In the genomic region with DNA sequence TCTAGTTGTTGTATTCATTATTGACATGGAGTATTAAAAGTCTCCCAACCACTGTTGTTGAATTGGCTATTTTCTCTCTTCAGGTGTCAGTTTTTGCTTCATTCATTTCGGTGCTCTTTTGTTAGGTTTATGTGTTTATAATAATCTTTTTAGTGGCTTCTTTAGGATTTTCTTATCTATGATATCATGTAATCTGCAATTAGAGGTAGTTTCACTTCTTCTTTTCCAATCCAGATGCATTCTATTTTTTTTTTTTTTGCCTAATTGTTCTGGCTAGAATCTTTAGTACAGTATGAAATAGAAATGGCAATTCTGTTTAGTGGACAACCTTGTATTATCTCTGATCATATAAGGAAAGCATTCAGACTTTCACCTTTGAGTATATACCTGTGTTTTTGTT, we compare ENCODE assay signal across 20 cellular contexts. TPM values are rescaled to one million over a fixed set of nuclear protein-coding genes. Genes with fewer than 3 reads are reported as not detected.
DNase-seq lines count a peak whose midpoint lies in the region; ATAC-seq, FAIRE-seq and TF ChIP-seq lines count a peak whose summit lies in the region.
"Had no signal": no experiment of that assay in that cellular context is flagged by ENCODE, and none has a peak within 500 bp of the region (broad histone marks: within the 10 kb centered on the region; RNA-seq: fewer than 3 reads in every experiment).

No MANE protein-coding gene starts in this region.

- no peaks in the 10 kb centered on the region for H3K9me3 Mint-ChIP-seq in Calu3 (ENCODE audit: low read depth, unreplicated experiment)

- H3K27me3 Mint-ChIP-seq in Calu3 (ENCODE audit: unreplicated experiment): no peaks in the 10 kb centered on the region

- no peaks in the 10 kb centered on the region for H4K20me1 ChIP-seq in DOHH2 (ENCODE audit: control insufficient read depth, insufficient read depth, low read depth, low read length)
- H4K20me1 ChIP-seq in MM.1S (ENCODE audit: insufficient read depth, low read length): peaks cover 7% of the 10 kb centered on the region; the same call in 1 of the 2 replicates

- no peak overlapping the region for H3K9ac ChIP-seq in MM.1S (ENCODE audit: low read length)

- peaks cover 5% of the 10 kb centered on the region for H3K36me3 Mint-ChIP-seq in Calu3 (ENCODE audit: insufficient read depth, unreplicated experiment)

- TF ChIP-seq CTCF in DOHH2 (IDR thresholded peaks at IDR 0.05; ENCODE audit: low read depth, low read length, poor library complexity, severe bottlenecking) (no peak), MM.1S (IDR thresholded peaks at IDR 0.05; ENCODE audit: low read length) (no peak), Calu3 (IDR thresholded peaks at IDR 0.05; ENCODE audit: unreplicated experiment) (no peak)

- H3K27ac ChIP-seq in DOHH2 (ENCODE audit: low read depth, low read length) (peak overlapping the region; percentile 88), MM.1S (ENCODE audit: low read length) (peak overlapping the region; percentile 14; the same call in 1 of the 2 replicates)
- H3K27ac ChIP-seq: C4-2B, heart left ventricle, transverse colon had no signal

- peaks cover 98% of the 10 kb centered on the region for H3K4me1 ChIP-seq in DOHH2 (ENCODE audit: control insufficient read depth, low read length)
- H3K4me1 ChIP-seq in MM.1S (ENCODE audit: low read length): peaks cover 5% of the 10 kb centered on the region; the same call in 1 of the 2 replicates

- H3K36me3 ChIP-seq in DOHH2 (ENCODE audit: control insufficient read depth, low read length) (peaks cover 51% of the 10 kb centered on the region), MM.1S (replicated peaks; ENCODE audit: insufficient read depth, low read length) (no peaks in the 10 kb centered on the region)
- H3K36me3 ChIP-seq: heart left ventricle, transverse colon had no signal

- H3K9me3 ChIP-seq in DOHH2 (ENCODE audit: control insufficient read depth, insufficient read depth, low read length): no peaks in the 10 kb centered on the region
- no peaks in the 10 kb centered on the region for H3K9me3 ChIP-seq in MM.1S (replicated peaks; ENCODE audit: insufficient read depth, low read length)
- H3K9me3 ChIP-seq: transverse colon had no signal

- H3K4me2 ChIP-seq in DOHH2 (ENCODE audit: low read length) (peak overlapping the region; percentile 56), MM.1S (ENCODE audit: low read depth, low read length) (peak overlapping the region; percentile 18; the same call in 1 of the 2 replicates)

- intact Hi-C loops in left colon (cut with DNase I, micrococcal nuclease): no loop called here
- intact Hi-C loops in Calu3 (cut with micrococcal nuclease; ENCODE audit: unreplicated experiment): no loop called here

- H3K27me3 ChIP-seq in DOHH2 (ENCODE audit: control insufficient read depth, low read length) (no peaks in the 10 kb centered on the region), MM.1S (replicated peaks; ENCODE audit: insufficient read depth, low read length) (no peaks in the 10 kb centered on the region)
- H3K27me3 ChIP-seq: heart left ventricle, transverse colon had no signal

- H3K4me3 ChIP-seq in DOHH2 (ENCODE audit: low read length): peak overlapping the region; percentile 41
- H3K4me3 ChIP-seq in MM.1S (ENCODE audit: low read length): no peak overlapping the region
- H3K4me3 ChIP-seq: heart left ventricle, transverse colon had no signal

- peaks cover 9% of the 10 kb centered on the region for H3K4me1 Mint-ChIP-seq in Calu3 (ENCODE audit: low read depth, unreplicated experiment)

- no TSS peak for BruUV-seq in Calu3 (replicated peaks; lab: Mats Ljungman, UMichigan)

- H3K4me3 Mint-ChIP-seq in Calu3 (ENCODE audit: low read depth, unreplicated experiment): no peak overlapping the region
- H3K4me3 Mint-ChIP-seq: nephron had no signal

- ATAC-seq in GM19043 (IDR thresholded peaks at IDR 0.05; ENCODE audit: low read depth, unreplicated experiment) (peak; percentile 49), left colon (no peak)
- ATAC-seq: activated CD4-positive, CD25-positive, alpha-beta regulatory T cell treated with anti-CD3 and anti-CD28 coated beads, Interleukin-2, amount 50 U/mL, for 24 hours; heart left ventricle; HepG2; right cardiac atrium had no signal

- peaks cover 98% of the 10 kb centered on the region for H3K79me2 ChIP-seq in DOHH2 (ENCODE audit: control insufficient read depth, low read length)
- H3K79me2 ChIP-seq in MM.1S (ENCODE audit: low read length): peaks cover 96% of the 10 kb centered on the region

- DNase-seq in MM.1S: no peak
- DNase-seq in left colon: no peak
- no peak for DNase-seq in activated naive CD4-positive, alpha-beta T cell treated with anti-CD3 and anti-CD28 coated beads, Interleukin-2, amount 50 U/mL, for 16 hours
- no peak for DNase-seq in central memory CD4-positive, alpha-beta T cell
- DNase-seq in Calu3: no peak
- DNase-seq: cortex of kidney, heart left ventricle, kidney glomerular epithelial cell, NCI-H1417 treated with DMSO at 0.1 percent for 48 hours, NCI-H345, right cardiac atrium, transverse colon had no signal

- CTCF ChIA-PET in Calu3 (lab: Charles Lee): no interaction called here

- H2AFZ ChIP-seq in MM.1S (ENCODE audit: low read length): no peak overlapping the region

- H3F3A ChIP-seq in DOHH2 (ENCODE audit: control insufficient read depth, insufficient read depth) (peaks cover 29% of the 10 kb centered on the region), MM.1S (ENCODE audit: insufficient read depth, low read length) (no peaks in the 10 kb centered on the region)

- H3K9me2 ChIP-seq in DOHH2 (replicated peaks; ENCODE audit: control insufficient read depth, low read length): no peaks in the 10 kb centered on the region
- no peaks in the 10 kb centered on the region for H3K9me2 ChIP-seq in MM.1S (replicated peaks; ENCODE audit: insufficient read depth, low read length)

- no peak overlapping the region for H3K27ac Mint-ChIP-seq in Calu3 (ENCODE audit: unreplicated experiment)
- H3K27ac Mint-ChIP-seq: nephron had no signal

- peak; percentile 33 for FAIRE-seq in colon (lab: Jason Lieb, UNC)
- FAIRE-seq: G401.6, HepG2 had no signal

RNA-seq across cellular contexts. Expression of a gene that starts 17.4 kb away (rescaled TPM):
- total RNA-seq in left colon: 10 to 100 TPM; 78.2 to 78.3 TPM
- 117 and 126 TPM in 2 replicates for total RNA-seq in Calu3 (2022)
